11 cellular contexts compared by ENCODE assay signal in genomic region chr10:43120116-43120947, GRCh38. TPM values are rescaled to one million over a fixed set of nuclear protein-coding genes. Genes with fewer than 3 reads are reported as not detected.
DNase-seq lines count a peak whose midpoint lies in the region; ATAC-seq, FAIRE-seq and TF ChIP-seq lines count a peak whose summit lies in the region.
"Had no signal": no experiment of that assay in that cellular context is flagged by ENCODE, and none has a peak within 500 bp of the region (broad histone marks: within the 10 kb centered on the region; RNA-seq: fewer than 3 reads in every experiment).

No MANE protein-coding gene starts in this region.

- H3K4me3 Mint-ChIP-seq in stimulated activated memory B cell treated with anti-CD40 and anti-IgM and Interleukin-4, amounts not matched to agents 10 μg/mL and 1 μg/mL and 100 μg/mL, for 72 hours = no peak overlapping the region

- peak overlapping the region; percentile 38; the same call in 1 of the 2 replicates for H3K4me2 ChIP-seq in GM12878 (ENCODE audit: control insufficient read depth, insufficient read depth)

- H3K9ac ChIP-seq in GM12878 (ENCODE audit: control insufficient read depth, insufficient read depth, low read length) = no peak overlapping the region

- H3K27me3 ChIP-seq in GM12878 (replicated peaks in 1 of 2; ENCODE audit: control insufficient read depth in 2 of 2, insufficient read depth in 2 of 2, low read length in 1 of 2) (no peaks in the 10 kb centered on the region), sigmoid colon (no peaks in the 10 kb centered on the region)

- H3K9me3 ChIP-seq in GM12878 (replicated peaks; ENCODE audit: control insufficient read depth, insufficient read depth, low read length) (no peaks in the 10 kb centered on the region), sigmoid colon (no peaks in the 10 kb centered on the region)

- POLR2A ChIA-PET in GM12878 (lab: Charles Lee) = interaction anchor here (0.9 to 1.3 kb wide), 2 partner anchors 21 to 25 kb away, joined by 6 to 8 read pairs; no protein-coding TSS in a partner anchor

- H3K9me3 Mint-ChIP-seq in stimulated activated memory B cell treated with anti-CD40 and anti-IgM and Interleukin-4, amounts not matched to agents 10 μg/mL and 1 μg/mL and 100 μg/mL, for 72 hours = no peaks in the 10 kb centered on the region

- H3K36me3 ChIP-seq in GM12878 (ENCODE audit: control insufficient read depth in 2 of 2, insufficient read depth in 2 of 2, low read length in 1 of 2) = no peaks in the 10 kb centered on the region
- no peaks in the 10 kb centered on the region for H3K36me3 ChIP-seq in sigmoid colon

- TF ChIP-seq EP300 in GM12878 (IDR thresholded peaks at IDR 0.05; ENCODE audit: borderline replicate concordance in 1 of 2, control insufficient read depth in 1 of 2, low read depth in 2 of 2, low read length in 2 of 2) (no peak), sigmoid colon (IDR thresholded peaks at IDR 0.05) (no peak)

- intact Hi-C loops in GM12878 (cut with micrococcal nuclease; ENCODE audit: unreplicated experiment) (no loop called here), sigmoid colon (cut with DNase I) (no loop called here)

- peak; percentile 50 for DNase-seq in activated effector memory CD4-positive, alpha-beta T cell treated with anti-CD3 and anti-CD28 coated beads, Interleukin-2, amount 50 U/mL, for 16 hours
- DNase-seq in activated effector memory CD4-positive, alpha-beta T cell treated with Interleukin-2 at 50 U/mL for 16 hours = no peak
- DNase-seq in GM12878 (ENCODE audit: low read depth, low spot score) (no peak), NCI-H82 (lab: John Stamatoyannopoulos, UW) (no peak), sigmoid colon (no peak)
- DNase-seq: NCI-H1417 treated with DMSO at 0.1 percent for 48 hours, NCI-H510A treated with DMSO at 0.1 percent for 48 hours had no signal

- no peak overlapping the region for H3K4me3 ChIP-seq in GM12878
- H3K4me3 ChIP-seq in sigmoid colon = no peak overlapping the region
- H3K4me3 ChIP-seq: lung had no signal

- H3K4me1 ChIP-seq in GM12878 (ENCODE audit: control insufficient read depth, insufficient read depth, low read length) (peaks cover 14% of the 10 kb centered on the region), sigmoid colon (no peaks in the 10 kb centered on the region)

- TF ChIP-seq RAD21 in GM12878 (IDR thresholded peaks at IDR 0.05; ENCODE audit: insufficient read depth, low read depth, low read length) = no peak

- FAIRE-seq in GM12878 (lab: Jason Lieb, UNC) = no peak

- in situ Hi-C loops in GM12878 (cut with MboI) = loop anchor here (25.0 kb wide), 2 partner anchors 108 to 933 kb away; no protein-coding TSS in a partner anchor

- TF ChIP-seq CTCF in GM12878 (IDR thresholded peaks at IDR 0.05 in 2 of 3, conservative IDR thresholded peaks at IDR 0.05 in 1 of 3; ENCODE audit: control insufficient read depth in 2 of 3, extremely low read depth in 1 of 3, insufficient read depth in 1 of 3, low read depth in 3 of 3, low read length in 3 of 3) (no peak), sigmoid colon (IDR thresholded peaks at IDR 0.05) (no peak)

- WGBS in GM12878 (ENCODE audit: insufficient coverage, insufficient replicate concordance, low lambda C conversion rate, missing lambda C conversion rate) = 63% methylated on average over 18 of the region's 19 CpGs
- 80 to 84% methylated on average over 19 of the region's 19 CpGs for WGBS in sigmoid colon, 2 donors

- H3K36me3 Mint-ChIP-seq in stimulated activated memory B cell treated with anti-CD40 and anti-IgM and Interleukin-4, amounts not matched to agents 10 μg/mL and 1 μg/mL and 100 μg/mL, for 72 hours = no peaks in the 10 kb centered on the region

- TF ChIP-seq POLR2A in GM12878 (IDR thresholded peaks at IDR 0.05; ENCODE audit: low read depth, low read length) = no peak
- TF ChIP-seq POLR2A in sigmoid colon (IDR thresholded peaks at IDR 0.05) = no peak

- no peaks in the 10 kb centered on the region for H3K79me2 ChIP-seq in GM12878 (ENCODE audit: control insufficient read depth, insufficient read depth, low read length)

- peaks cover 37% of the 10 kb centered on the region for H3K4me1 Mint-ChIP-seq in stimulated activated memory B cell treated with anti-CD40 and anti-IgM and Interleukin-4, amounts not matched to agents 10 μg/mL and 1 μg/mL and 100 μg/mL, for 72 hours

- no peaks in the 10 kb centered on the region for H3K27me3 Mint-ChIP-seq in stimulated activated memory B cell treated with anti-CD40 and anti-IgM and Interleukin-4, amounts not matched to agents 10 μg/mL and 1 μg/mL and 100 μg/mL, for 72 hours

- H3K27ac ChIP-seq in GM12878 (ENCODE audit: control insufficient read depth, insufficient read depth) (peak overlapping the region; percentile 50), sigmoid colon (no peak overlapping the region)

- BruUV-seq in GM12878 (replicated peaks; lab: Mats Ljungman, UMichigan) = no TSS peak

- peak overlapping the region; percentile 67 for H3K27ac Mint-ChIP-seq in stimulated activated memory B cell treated with anti-CD40 and anti-IgM and Interleukin-4, amounts not matched to agents 10 μg/mL and 1 μg/mL and 100 μg/mL, for 72 hours

- RAD21 ChIA-PET in GM12878 (lab: Charles Lee; ENCODE audit: unreplicated experiment) = interaction anchor here (1.4 to 2.5 kb wide), 6 partner anchors 9 to 39 kb away, joined by 4 to 9 read pairs (median 6); partner anchors contain the start of gene CSGALNACT2

- SMC1A ChIA-PET in GM12878 (lab: Charles Lee; ENCODE audit: uncharacterized antibody, unreplicated experiment) = interaction anchor here (0.9 to 1.5 kb wide), 4 partner anchors 19 to 228 kb away, joined by 3 to 4 read pairs (median 3); no protein-coding TSS in a partner anchor

- CTCF ChIA-PET in GM12878 (lab: Yijun Ruan, JAX) = interaction anchor here (0.8 to 2.2 kb wide), 8 partner anchors 10 to 287 kb away, joined by 3 to 17 read pairs (median 4); partner anchors contain the start of gene CSGALNACT2

- no peaks in the 10 kb centered on the region for H4K20me1 ChIP-seq in GM12878 (ENCODE audit: control insufficient read depth, insufficient read depth)

- ATAC-seq in HG03520 (IDR thresholded peaks at IDR 0.05; ENCODE audit: unreplicated experiment) = peak; percentile 3
- ATAC-seq in GM12878 = no peak; the same call in 1 of the 3 replicates
- ATAC-seq in stimulated activated memory B cell treated with anti-CD40 and anti-IgM and Interleukin-4, amounts not matched to agents 10 μg/mL and 1 μg/mL and 100 μg/mL, for 72 hours = no peak
- ATAC-seq in GM21381 (IDR thresholded peaks at IDR 0.05; ENCODE audit: unreplicated experiment) = no peak

- H2AFZ ChIP-seq in GM12878 (ENCODE audit: control insufficient read depth, low read depth, low read length) = peak overlapping the region; percentile 28

TF ChIP-seq in GM12878, 131 proteins besides CTCF, POLR2A, EP300 and RAD21:
- TF ChIP-seq DPF2 (IDR thresholded peaks at IDR 0.05) (0 out of 2 replicates have a peak, but pooled peaks have one; percentile 6), ATF2 (IDR thresholded peaks at IDR 0.05; ENCODE audit: low read length) (no peak)

RNA-seq across cellular contexts. Expression of gene CSGALNACT2, which starts 17.9 kb away (rescaled TPM):
- 12.3 and 14.1 TPM in 2 replicates for total RNA-seq in GM12878 (2013; cell fraction: nucleolus; rRNA removed)
- 5.1 and 6.4 TPM in 2 replicates for total RNA-seq in GM12878 (2014; rRNA removed)
- 6.0 and 6.3 TPM in 2 replicates for total RNA-seq in GM12878 (2014; rRNA removed; fragmentation: Illumina TruSeq; extraction: Trizol)
- total RNA-seq in GM12878 (2021) = 7.6 and 8.4 TPM in 2 replicates
- 5.7 TPM for polyA plus RNA-seq in GM12878 (2011; ENCODE audit: low read depth)
- polyA plus RNA-seq in GM12878 (2011; rRNA removed) = 12.6 and 18.8 TPM in 2 replicates
- polyA plus RNA-seq in GM12878 (2011; cell fraction: cytosol; rRNA removed) = 4.6 and 6.2 TPM in 2 replicates
- polyA plus RNA-seq in GM12878 (2011; cell fraction: nucleus; rRNA removed) = 12.0 and 12.8 TPM in 2 replicates
- polyA plus RNA-seq in GM12878 (2012) = 8.0 and 10.6 TPM in 2 replicates
- 12.3 and 18.3 TPM in 2 replicates for polyA plus RNA-seq in GM12878 (2014; fragmentation: Illumina TruSeq; extraction: Trizol)
- 1 to 10 TPM; 2.5 to 4.0 TPM for polyA plus RNA-seq in GM12878 (2014; fragmentation: Nextera tagmentation; extraction: Ambion mirVana)
- polyA plus RNA-seq in GM12878 (2014; rRNA removed) = 7.4 and 10.1 TPM in 2 replicates
- polyA plus RNA-seq in GM12878 (2016; fragmentation: Nextera tagmentation; extraction: Ambion mirVana) = 1 to 10 TPM; 9.0 to 9.9 TPM
- 5.5 and 7.8 TPM in 2 replicates for polyA minus RNA-seq in GM12878 (2011; rRNA and poly(A)+ RNA removed)
- polyA minus RNA-seq in GM12878 (2011; cell fraction: cytosol; rRNA and poly(A)+ RNA removed) = 3.2 and 3.5 TPM in 2 replicates
- 2.5 and 3.7 TPM in 2 replicates for polyA minus RNA-seq in GM12878 (2011; cell fraction: nucleus; rRNA and poly(A)+ RNA removed)
- total RNA-seq in sigmoid colon = 10 to 100 TPM; 25.0 to 37.1 (median 30.9) TPM
- 1 to 10 TPM; 3.2 to 6.9 (median 6.0) TPM for polyA plus RNA-seq in sigmoid colon

RNA-seq across cellular contexts. Expression of gene RET, which starts 43.5 kb away (rescaled TPM):
- not detected in 2 replicates for total RNA-seq in GM12878 (2013; cell fraction: nucleolus; rRNA removed)
- total RNA-seq in GM12878 (2014; rRNA removed) (not detected in 2 replicates), GM12878 (2014; rRNA removed; fragmentation: Illumina TruSeq; extraction: Trizol) (not detected in 2 replicates), GM12878 (2021) (not detected in 2 replicates), sigmoid colon (1 to 10 TPM; 1.8 to 6.5 (median 4.6) TPM)
- not detected for polyA plus RNA-seq in GM12878 (2011; ENCODE audit: low read depth)
- polyA plus RNA-seq in GM12878 (2011; rRNA removed) (0.07 TPM in 1 of 2 replicates, not detected in the other), GM12878 (2014; fragmentation: Illumina TruSeq; extraction: Trizol) (not detected in 2 replicates), GM12878 (2014; fragmentation: Nextera tagmentation; extraction: Ambion mirVana) (not detected), GM12878 (2014; rRNA removed) (not detected in 2 replicates), GM12878 (2016; fragmentation: Nextera tagmentation; extraction: Ambion mirVana) (not detected), sigmoid colon (1 to 10 TPM in 1 of 3 donors, not detected in 2; 3.4 TPM)
- 0.02 and 0.03 TPM in 2 replicates for polyA plus RNA-seq in GM12878 (2011; cell fraction: cytosol; rRNA removed)
- 0.03 and 0.06 TPM in 2 replicates for polyA plus RNA-seq in GM12878 (2011; cell fraction: nucleus; rRNA removed)
- 0.03 TPM in 1 of 2 replicates, not detected in the other for polyA plus RNA-seq in GM12878 (2012)
- not detected in 2 replicates for polyA minus RNA-seq in GM12878 (2011; rRNA and poly(A)+ RNA removed)
- polyA minus RNA-seq in GM12878 (2011; cell fraction: cytosol; rRNA and poly(A)+ RNA removed) = not detected in 2 replicates
- not detected in 2 replicates for polyA minus RNA-seq in GM12878 (2011; cell fraction: nucleus; rRNA and poly(A)+ RNA removed)
